Comparison of ENCODE assay signal across 8 cellular contexts in genomic region chr4:38759077-38759789, GRCh38. TPM values are rescaled to one million over a fixed set of nuclear protein-coding genes. Genes with fewer than 3 reads are reported as not detected.
A peak's percentile ranks its signal among the peaks of the same experiment; 100 is the strongest.
DNase-seq lines count a peak whose midpoint lies in the region; TF ChIP-seq lines count a peak whose summit lies in the region.

No MANE protein-coding gene starts in this region.

- no peak overlapping the region for H3K4me3 ChIP-seq in WERI-Rb-1 (ENCODE audit: low read depth, low read length)
- no peak overlapping the region for H3K4me3 ChIP-seq in breast epithelium

- DNase-seq in DMS53 treated with DMSO at 0.1 percent for 48 hours (lab: John Stamatoyannopoulos, UW; ENCODE audit: unreplicated experiment) (peak; percentile 56), LHCN-M2 (ENCODE audit: low read depth) (peak; percentile 51), WERI-Rb-1 (peak; percentile 50), breast epithelium (ENCODE audit: low spot score in 2 of 2) (peak in 1 of 2 donors; percentile 51), inferior parietal cortex (ENCODE audit: extremely low spot score) (peak; percentile 96), mesenteric fat pad (ENCODE audit: low spot score) (no peak), GM19240 (ENCODE audit: insufficient read length, low spot score) (no peak)
- DNase-seq in stimulated activated CD4-positive, alpha-beta T cell treated with anti-CD3 and anti-CD28 coated beads, Interleukin-12 subunit alpha, Interleukin-12 subunit beta, amount 100 ng/mL, for 4 hours = peak; percentile 57

- H3K4me1 ChIP-seq in breast epithelium = no peaks in the 10 kb centered on the region

- no peaks in the 10 kb centered on the region for H3K27me3 ChIP-seq in WERI-Rb-1 (ENCODE audit: insufficient read depth, low read depth, severe bottlenecking)
- H3K27me3 ChIP-seq in breast epithelium = no peaks in the 10 kb centered on the region

- TF ChIP-seq CTCF in WERI-Rb-1 (IDR thresholded peaks at IDR 0.05; ENCODE audit: low read depth, low read length) (peak; percentile 66), breast epithelium (IDR thresholded peaks at IDR 0.05) (peak; percentile 63 to 70 (median 65))

- no peak overlapping the region for H3K27ac ChIP-seq in WERI-Rb-1
- H3K27ac ChIP-seq in breast epithelium = no peak overlapping the region

- intact Hi-C loops in breast epithelium (cut with DNase I; ENCODE audit: low total_unique reads) = no loop called here

- H3K9me3 ChIP-seq in WERI-Rb-1 (ENCODE audit: severe bottlenecking) (no peaks in the 10 kb centered on the region), breast epithelium (no peaks in the 10 kb centered on the region)

- H3K36me3 ChIP-seq in WERI-Rb-1 (no peaks in the 10 kb centered on the region), breast epithelium (no peaks in the 10 kb centered on the region)

- no peak for TF ChIP-seq POLR2A in breast epithelium (IDR thresholded peaks at IDR 0.05)

RNA-seq across cellular contexts. Expression of gene TLR10, which starts 23.6 kb away (rescaled TPM):
- total RNA-seq in LHCN-M2 (2014; rRNA removed) = not detected in 2 replicates
- polyA plus RNA-seq in LHCN-M2 (2012) = not detected
- total RNA-seq in breast epithelium = 1 to 10 TPM in 2 of 3 donors, under 1 TPM in 1; 0.48 to 1.3 (median 1.3) TPM
- total RNA-seq in mesenteric fat pad = 0.42 TPM

RNA-seq across cellular contexts. Expression of gene TLR1, which starts 45.4 kb away (rescaled TPM):
- total RNA-seq in LHCN-M2 (2014; rRNA removed) = 2.7 and 2.9 TPM in 2 replicates
- 0.61 TPM for polyA plus RNA-seq in LHCN-M2 (2012)
- 10 to 100 TPM; 13.1 to 39.7 (median 18.7) TPM for total RNA-seq in breast epithelium
- total RNA-seq in mesenteric fat pad = 25.4 TPM

Comparison
In these comparisons a context has a peak if more than half of its experiments do, and no peak if none do; other contexts are left out.
1. DNase-seq: peak in DMS53 treated with DMSO at 0.1 percent for 48 hours (single experiment), LHCN-M2 (single experiment), WERI-Rb-1 (single experiment), inferior parietal cortex (single experiment) and stimulated activated CD4-positive, alpha-beta T cell treated with anti-CD3 and anti-CD28 coated beads, Interleukin-12 subunit alpha, Interleukin-12 subunit beta, amount 100 ng/mL, for 4 hours (single experiment); none in mesenteric fat pad (single experiment) and GM19240 (single experiment).